ENCODE assay signal across 8 cellular contexts in the genomic region with DNA sequence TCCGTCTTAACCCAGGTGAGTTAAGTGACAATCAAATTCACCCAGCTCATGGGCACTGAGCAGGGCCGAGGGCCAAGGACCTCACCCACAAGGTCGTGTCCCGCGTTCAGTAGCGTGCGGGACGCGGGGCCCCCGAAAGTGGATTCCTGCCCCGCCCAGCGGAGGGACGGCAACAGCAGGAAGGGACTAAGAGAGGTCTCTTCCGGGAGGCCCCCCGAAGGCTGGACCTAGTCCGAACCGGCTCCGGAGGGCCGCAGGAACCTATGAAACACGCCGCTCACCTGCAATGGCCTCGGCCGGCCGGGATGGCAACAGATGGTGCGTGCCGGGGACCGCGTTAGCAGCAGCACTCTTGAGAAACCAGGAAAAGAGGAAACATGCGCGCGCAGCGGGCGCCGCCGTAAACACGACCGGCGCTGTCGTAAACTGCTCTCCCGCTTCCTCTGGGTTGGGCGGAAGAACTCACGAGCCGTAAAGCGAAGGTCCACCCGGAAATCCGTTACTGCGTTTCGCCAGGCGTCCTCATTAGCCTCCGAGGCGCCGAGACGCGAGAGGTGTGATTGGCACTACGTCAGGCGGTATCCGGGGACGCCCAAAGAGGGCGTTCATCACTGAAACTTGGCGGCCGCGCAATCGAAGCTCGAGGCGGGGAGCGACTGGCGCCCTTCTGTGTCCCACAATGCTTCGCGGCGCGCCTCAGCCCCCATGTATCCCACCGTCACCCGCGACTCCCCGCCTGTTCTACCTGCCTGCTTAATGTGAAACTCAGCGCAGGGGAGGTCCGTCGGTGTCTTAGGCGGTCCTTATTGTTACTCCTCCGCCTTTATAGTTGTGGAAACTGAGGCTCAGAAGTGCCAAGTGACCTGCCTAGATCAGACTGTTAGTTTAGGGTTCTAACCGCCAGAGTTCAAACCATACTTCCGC. TPM values are rescaled to one million over a fixed set of nuclear protein-coding genes. Genes with fewer than 3 reads are reported as not detected.
DNase-seq lines count a peak whose midpoint lies in the region; ATAC-seq and TF ChIP-seq lines count a peak whose summit lies in the region.

A gene with protein sequence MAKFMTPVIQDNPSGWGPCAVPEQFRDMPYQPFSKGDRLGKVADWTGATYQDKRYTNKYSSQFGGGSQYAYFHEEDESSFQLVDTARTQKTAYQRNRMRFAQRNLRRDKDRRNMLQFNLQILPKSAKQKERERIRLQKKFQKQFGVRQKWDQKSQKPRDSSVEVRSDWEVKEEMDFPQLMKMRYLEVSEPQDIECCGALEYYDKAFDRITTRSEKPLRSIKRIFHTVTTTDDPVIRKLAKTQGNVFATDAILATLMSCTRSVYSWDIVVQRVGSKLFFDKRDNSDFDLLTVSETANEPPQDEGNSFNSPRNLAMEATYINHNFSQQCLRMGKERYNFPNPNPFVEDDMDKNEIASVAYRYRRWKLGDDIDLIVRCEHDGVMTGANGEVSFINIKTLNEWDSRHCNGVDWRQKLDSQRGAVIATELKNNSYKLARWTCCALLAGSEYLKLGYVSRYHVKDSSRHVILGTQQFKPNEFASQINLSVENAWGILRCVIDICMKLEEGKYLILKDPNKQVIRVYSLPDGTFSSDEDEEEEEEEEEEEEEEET (minus strand): TSS at position 372 of the 924 bp plus-strand sequence. CDS start 3,045 bp downstream, outside the sequence.

- under 1% methylated on average over 81 of the region's 82 CpGs for WGBS in HUES64

- H3F3A ChIP-seq in OCI-LY1 (ENCODE audit: insufficient read depth, low read length) = no peaks in the 10 kb centered on the region

- peak within 1 kb of the TSS; percentile 74 for H3K4me2 ChIP-seq in OCI-LY1 (ENCODE audit: low read length)

- H3K27ac ChIP-seq in HUES64 (ENCODE audit: low read depth, low read length) (peak within 1 kb of the TSS; percentile 92), OCI-LY1 (ENCODE audit: low read depth, low read length, poor library complexity, severe bottlenecking) (peak within 1 kb of the TSS; percentile 75)

- H3K9me2 ChIP-seq in OCI-LY1 (ENCODE audit: low read depth, low read length) = no peaks in the 10 kb centered on the region

- DNase-seq in Caki2 (ENCODE audit: low read depth) = peak; percentile 100
- DNase-seq in activated CD8-positive, alpha-beta memory T cell treated with anti-CD3 and anti-CD28 coated beads, Interleukin-2, amount 50 U/mL, for 4 hours = peak; percentile 95
- peak; percentile 99 for DNase-seq in mesenteric fat pad (ENCODE audit: low spot score)
- peak; percentile 97 for DNase-seq in stimulated activated CD8-positive, alpha-beta memory T cell treated with anti-CD3 and anti-CD28 coated beads, Interleukin-15, amount 100 ng/mL, for 24 hours (ENCODE audit: low read depth)

- H3K36me3 ChIP-seq in HUES64 (ENCODE audit: insufficient read depth, low read length) (peaks cover 33% of the 10 kb centered on the region), OCI-LY1 (ENCODE audit: insufficient read depth, low read length) (peaks cover 35% of the 10 kb centered on the region)

- in situ Hi-C loops in Caki2 (cut with HindIII; ENCODE audit: low pct_unique_long_range_greater_than_20kb, low sequenced_read_pairs) (no loop called here), endometrial microvascular endothelial cells (cut with HindIII; ENCODE audit: inconsistent ontology term, low pct_unique_long_range_greater_than_20kb, low sequenced_read_pairs) (no loop called here)

- H3K79me2 ChIP-seq in OCI-LY1 (ENCODE audit: insufficient read depth, low read length) = peaks cover 21% of the 10 kb centered on the region

- H3K9me3 ChIP-seq in HUES64 (ENCODE audit: insufficient read depth, low read depth, low read length) (no peaks in the 10 kb centered on the region), OCI-LY1 (ENCODE audit: low read length) (no peaks in the 10 kb centered on the region)

- no peak within 1 kb of the TSS for H2AFZ ChIP-seq in OCI-LY1 (ENCODE audit: low read length)

- H4K20me1 ChIP-seq in OCI-LY1 (ENCODE audit: insufficient read depth, low read length) = no peaks in the 10 kb centered on the region

- no peak for TF ChIP-seq CTCF in OCI-LY1 (IDR thresholded peaks at IDR 0.05; ENCODE audit: low read length)

- H3K9ac ChIP-seq in HUES64 (ENCODE audit: low read depth, low read length) (peak within 1 kb of the TSS; percentile 91), OCI-LY1 (ENCODE audit: low read length) (peak within 1 kb of the TSS; percentile 88)

- ATAC-seq in GM21447 (IDR thresholded peaks at IDR 0.05; ENCODE audit: unreplicated experiment) = peak; percentile 88

- H3K27me3 ChIP-seq in HUES64 (ENCODE audit: insufficient read depth, low read length) (no peaks in the 10 kb centered on the region), OCI-LY1 (ENCODE audit: insufficient read depth, low read length) (peaks cover 3% of the 10 kb centered on the region; the same call in 1 of the 2 replicates)

- H3K4me3 ChIP-seq in HUES64 (ENCODE audit: low read length) = peak within 1 kb of the TSS; percentile 85
- H3K4me3 ChIP-seq in OCI-LY1 (ENCODE audit: low read depth, low read length, poor library complexity, severe bottlenecking) = peak within 1 kb of the TSS; percentile 89

- H3K4me1 ChIP-seq in HUES64 (ENCODE audit: insufficient read depth, low read length) = peaks cover 8% of the 10 kb centered on the region; the same call in 1 of the 2 replicates
- peaks cover 22% of the 10 kb centered on the region for H3K4me1 ChIP-seq in OCI-LY1 (ENCODE audit: insufficient read depth, low read length, severe bottlenecking)

RNA-seq across cellular contexts. Expression of the gene that starts here (rescaled TPM):
- 706 and 822 TPM in 2 replicates for total RNA-seq in Caki2 (2014; rRNA removed; shearing (Covaris generic); ENCODE audit: low replicate concordance)
- polyA plus RNA-seq in HUES64 (2013, experiment 1 of 2) = 165 TPM
- polyA plus RNA-seq in HUES64 (2013, experiment 2 of 2) = 178 TPM
- total RNA-seq in endometrial microvascular endothelial cells (ENCODE audit: inconsistent ontology term) = 564 TPM
- 149 TPM for total RNA-seq in mesenteric fat pad

Comparison
In these comparisons a context has a peak if more than half of its experiments do, and no peak if none do; other contexts are left out.
1. Peak in every context shown above with its lines: DNase-seq, ATAC-seq, H3K4me3 ChIP-seq and H3K27ac ChIP-seq.